ENCODE assay signal across 16 cellular contexts in genomic region chr4:57124145-57124544, GRCh38. TPM values are rescaled to one million over a fixed set of nuclear protein-coding genes. Genes with fewer than 3 reads are reported as not detected.
A peak's percentile ranks its signal among the peaks of the same experiment; 100 is the strongest.
DNase-seq lines count a peak whose midpoint lies in the region; TF ChIP-seq lines count a peak whose summit lies in the region.
"Had no signal": no experiment of that assay in that cellular context is flagged by ENCODE, and none has a peak within 500 bp of the region (broad histone marks: within the 10 kb centered on the region; RNA-seq: fewer than 3 reads in every experiment).

No MANE protein-coding gene starts in this region.

- DNase-seq in NCI-H1417 (lab: John Stamatoyannopoulos, UW) (peak in 2 of 3 experiments; percentile 1 to 66), NCI-H1417 treated with DMSO at 0.1 percent for 48 hours (lab: John Stamatoyannopoulos, UW) (no peak), BE2C (peak; percentile 73), NCI-H1105 treated with DMSO at 0.1 percent for 48 hours (lab: John Stamatoyannopoulos, UW) (peak; percentile 74), amniotic epithelial cell (ENCODE audit: low read depth) (peak; percentile 36), UCSD-AML1 (lab: John Stamatoyannopoulos, UW; ENCODE audit: unreplicated experiment) (no peak), H4 (ENCODE audit: low spot score) (no peak), activated gamma-delta T cell treated with Interleukin-2 at 50 U/mL for 16 hours (no peak)
- DNase-seq: 8988T; AML-193; Calu3; CD4-positive, CD25-positive, alpha-beta regulatory T cell; DND-41; GDM1; HCEC 1CT had no signal

- H3K4me1 ChIP-seq in BE2C: peaks cover 4% of the 10 kb centered on the region
- H3K4me1 ChIP-seq: BLaER1 treated with 17β-estradiol and CSF1 and Interleukin-3, amounts not matched to agents 10 nM and 100 nM had no signal

- TF ChIP-seq CTCF in BE2C (IDR thresholded peaks at IDR 0.05; ENCODE audit: low read depth, low read length): no peak

- no peaks in the 10 kb centered on the region for H3K36me3 ChIP-seq in BE2C

- H3K4me3 ChIP-seq in BE2C (ENCODE audit: low read depth, low read length): no peak overlapping the region
- H3K4me3 ChIP-seq: BLaER1 treated with 17β-estradiol and CSF1 and Interleukin-3, amounts not matched to agents 10 nM and 100 nM had no signal

- H3K9me3 ChIP-seq in BE2C: peaks cover 3% of the 10 kb centered on the region; the same call in 1 of the 2 replicates

- H3K27me3 ChIP-seq in BE2C: no peaks in the 10 kb centered on the region
- H3K27me3 ChIP-seq: BLaER1 treated with 17β-estradiol and CSF1 and Interleukin-3, amounts not matched to agents 10 nM and 100 nM had no signal

RNA-seq across cellular contexts. Expression of gene IGFBP7, which starts 14.0 kb away (rescaled TPM):
- 24.1 TPM for polyA plus RNA-seq in BE2C (2012; ENCODE audit: insufficient read depth, insufficient read length, low read depth)
- total RNA-seq in H4 (2014; rRNA removed; shearing (Covaris generic)): 45.1 and 45.5 TPM in 2 replicates

Comparison
In these comparisons a context has a peak if more than half of its experiments do, and no peak if none do; other contexts are left out.
1. DNase-seq: peak in NCI-H1417 (2 of 3), BE2C (single experiment), NCI-H1105 treated with DMSO at 0.1 percent for 48 hours (single experiment) and amniotic epithelial cell (single experiment); none in NCI-H1417 treated with DMSO at 0.1 percent for 48 hours (single experiment), UCSD-AML1 (single experiment), H4 (single experiment) and activated gamma-delta T cell treated with Interleukin-2 at 50 U/mL for 16 hours (single experiment).